ENCODE assay signal across 29 cellular contexts in the genomic region with DNA sequence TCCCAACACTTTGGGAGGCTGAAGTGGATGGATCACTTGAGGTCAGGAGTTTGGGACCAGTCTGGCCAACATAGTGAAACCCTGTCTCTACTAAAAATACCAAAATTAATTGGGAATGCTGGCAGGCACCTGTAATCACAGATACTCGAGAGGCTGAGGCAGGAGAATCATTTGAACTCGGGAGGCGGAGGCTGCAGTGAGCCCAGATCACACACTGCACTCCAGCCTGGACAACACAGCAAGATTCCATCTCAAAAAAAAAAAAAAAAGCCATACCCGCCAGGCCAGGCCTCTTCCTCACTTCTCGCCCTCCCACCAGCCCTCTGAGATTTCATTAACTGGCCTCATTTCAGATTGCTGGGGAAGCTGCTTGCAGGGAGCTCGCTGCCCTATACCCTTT. TPM values are rescaled to one million over a fixed set of nuclear protein-coding genes. Genes with fewer than 3 reads are reported as not detected.
"Had no signal": no experiment of that assay in that cellular context is flagged by ENCODE, and none has a peak within 500 bp of the region (broad histone marks: within the 10 kb centered on the region; RNA-seq: fewer than 3 reads in every experiment).

No MANE protein-coding gene starts in this region.

- H2AFZ ChIP-seq: parathyroid adenoma had no signal

- H3K27ac ChIP-seq: parathyroid adenoma, tibial nerve had no signal

- H3K4me1 Mint-ChIP-seq: activated CD4-positive, alpha-beta T cell treated with anti-CD3 and anti-CD28 coated beads for 36 hours; endodermal cell; neural crest cell had no signal

- H3K9me3 ChIP-seq: spleen, tibial nerve had no signal

- H3K27me3 ChIP-seq: spleen, tibial nerve had no signal

- H3K4me3 ChIP-seq: spleen, tibial nerve had no signal

- H3K27me3 Mint-ChIP-seq: activated B cell treated with CpG ODN at 0.5 μM for 24 hours; activated CD4-positive, alpha-beta T cell treated with anti-CD3 and anti-CD28 coated beads for 36 hours; central memory CD8-positive, alpha-beta T cell; naive B cell had no signal

- H3K4me3 Mint-ChIP-seq: activated B cell treated with CpG ODN at 0.5 μM for 24 hours; activated CD4-positive, alpha-beta T cell treated with anti-CD3 and anti-CD28 coated beads for 36 hours; central memory CD8-positive, alpha-beta T cell; dendritic cell treated with granulocyte-macrophage colony-stimulating factor and Interleukin-4, amounts not matched to agents 40 ng/mL and 50 ng/mL, for 4 days; endodermal cell; immature natural killer cell; naive B cell; neural crest cell; T-helper 2 cell treated with Interferon-gamma antibody and Interleukin-4, amounts not matched to agents 5 μg/mL and 100 μg/mL, for 36 hours had no signal

- H3K27ac Mint-ChIP-seq: activated B cell treated with CpG ODN at 0.5 μM for 24 hours; activated CD4-positive, alpha-beta T cell treated with anti-CD3 and anti-CD28 coated beads for 36 hours; dendritic cell treated with granulocyte-macrophage colony-stimulating factor and Interleukin-4, amounts not matched to agents 40 ng/mL and 50 ng/mL, for 4 days; endodermal cell; immature natural killer cell; T-helper 2 cell treated with Interferon-gamma antibody and Interleukin-4, amounts not matched to agents 5 μg/mL and 100 μg/mL, for 36 hours had no signal

- DNase-seq: activated B cell treated with CpG ODN at 0.5 μM for 24 hours; activated CD4-positive, alpha-beta T cell treated with anti-CD3 and anti-CD28 coated beads for 36 hours; activated CD8-positive, alpha-beta memory T cell treated with anti-CD3 and anti-CD28 coated beads for 24 hours; activated gamma-delta T cell; activated naive CD4-positive, alpha-beta T cell treated with anti-CD3 and anti-CD28 coated beads, Interleukin-2, amount 50 U/mL, for 16 hours; anterior cingulate cortex; endodermal cell; foreskin fibroblast; hypothalamus; immature natural killer cell; kidney; left colon; mammary epithelial cell; naive B cell; nucleus accumbens; right cardiac atrium; spleen; stimulated activated naive CD4-positive, alpha-beta T cell treated with Interleukin-2 at 50 U/mL for 16 hours; T-helper 1 cell had no signal

- H3K79me2 ChIP-seq: parathyroid adenoma had no signal

- H3K9me3 Mint-ChIP-seq: activated B cell treated with CpG ODN at 0.5 μM for 24 hours; central memory CD8-positive, alpha-beta T cell; dendritic cell treated with granulocyte-macrophage colony-stimulating factor and Interleukin-4, amounts not matched to agents 40 ng/mL and 50 ng/mL, for 4 days; endodermal cell; immature natural killer cell; neural crest cell; T-helper 2 cell treated with Interferon-gamma antibody and Interleukin-4, amounts not matched to agents 5 μg/mL and 100 μg/mL, for 36 hours had no signal

- ATAC-seq: activated CD4-positive, alpha-beta T cell treated with anti-CD3 and anti-CD28 coated beads for 36 hours; esophagus mucosa; left colon; right cardiac atrium had no signal

- H3K9ac ChIP-seq: parathyroid adenoma had no signal

- H3K4me1 ChIP-seq: parathyroid adenoma, tibial nerve had no signal

RNA-seq across cellular contexts. Expression of gene APOC2, which starts 47.7 kb away (rescaled TPM):
- total RNA-seq: activated B cell treated with CpG ODN at 0.5 μM for 24 hours; activated CD4-positive, alpha-beta T cell treated with anti-CD3 and anti-CD28 coated beads for 36 hours; bronchial epithelial cell; mammary epithelial cell; neural crest cell; right cardiac atrium; urinary bladder had no signal

RNA-seq across cellular contexts. Expression of gene APOC4, which starts 51.5 kb away (rescaled TPM):
- total RNA-seq: activated B cell treated with CpG ODN at 0.5 μM for 24 hours; activated CD4-positive, alpha-beta T cell treated with anti-CD3 and anti-CD28 coated beads for 36 hours; bronchial epithelial cell; endodermal cell; esophagus mucosa; kidney; left colon; mammary epithelial cell; neural crest cell; right cardiac atrium; spleen; temporal lobe; tibial nerve; urinary bladder had no signal
